In genomic region chr1:213244664-213245091, GRCh38 we compare ENCODE assay signal across 8 cellular contexts.
DNase-seq lines count a peak whose midpoint lies in the region; ATAC-seq and TF ChIP-seq lines count a peak whose summit lies in the region.

No MANE protein-coding gene starts in this region.

- H3K4me3 ChIP-seq in HFF-Myc (replicated peaks; ENCODE audit: low read depth, low read length) (no peak overlapping the region), right atrium auricular region (no peak overlapping the region), spleen (no peak overlapping the region)

- WGBS in spleen, 5 donors: 46 to 69% (median 55%) methylated on average over 3 of the region's 3 CpGs

- H3K9me3 ChIP-seq in right atrium auricular region: no peaks in the 10 kb centered on the region
- H3K9me3 ChIP-seq in spleen: no peaks in the 10 kb centered on the region

- intact Hi-C loops in spleen (cut with DNase I; ENCODE audit: low total_unique reads): no loop called here

- no peak for TF ChIP-seq POLR2A in spleen (IDR thresholded peaks at IDR 0.05)

- H3K27me3 ChIP-seq in right atrium auricular region (no peaks in the 10 kb centered on the region), spleen (replicated peaks in 1 of 7) (no peaks in the 10 kb centered on the region)

- peak in 2 of 3 donors; percentile 1 to 27 for DNase-seq in stimulated activated CD4-positive, alpha-beta T cell treated with anti-CD3 and anti-CD28 coated beads, Interleukin-12 subunit alpha, Interleukin-12 subunit beta, amount 100 ng/mL, for 48 hours (ENCODE audit: low read depth in 2 of 3, low spot score in 1 of 3)
- no peak for DNase-seq in stimulated activated CD4-positive, alpha-beta T cell treated with anti-CD3 and anti-CD28 coated beads, Interleukin-4, amount 100 ng/mL, for 1 hour
- DNase-seq in HFF-Myc (ENCODE audit: extremely low read depth, low read depth) (peak; percentile 29), NCI-H2081 (lab: John Stamatoyannopoulos, UW) (peak; percentile 62 to 84), right atrium auricular region (ENCODE audit: low spot score) (no peak), spleen (no peak)

- peaks cover 9% of the 10 kb centered on the region for H3K36me3 ChIP-seq in right atrium auricular region
- H3K36me3 ChIP-seq in spleen: peaks cover 0 to 34% (median 10%) of the 10 kb centered on the region in 6 donors

- no peak for ATAC-seq in HG03460 (IDR thresholded peaks at IDR 0.05; ENCODE audit: unreplicated experiment)

- no peak overlapping the region for H3K27ac ChIP-seq in VCaP
- H3K27ac ChIP-seq in right atrium auricular region: no peak overlapping the region
- no peak overlapping the region for H3K27ac ChIP-seq in spleen

- H3K4me1 ChIP-seq in right atrium auricular region: no peaks in the 10 kb centered on the region
- H3K4me1 ChIP-seq in spleen: peaks cover 0 to 8% (median 2%) of the 10 kb centered on the region in 6 donors

- TF ChIP-seq CTCF in HFF-Myc (IDR thresholded peaks at IDR 0.05; ENCODE audit: low read depth, low read length, missing control alignments) (peak; percentile 66), VCaP (conservative IDR thresholded peaks at IDR 0.05) (peak; percentile 83), right atrium auricular region (IDR thresholded peaks at IDR 0.05) (peak; percentile 80 to 87), spleen (IDR thresholded peaks at IDR 0.05 in 8 of 11, conservative IDR thresholded peaks at IDR 0.05 in 3 of 11) (peak; percentile 22 to 80 (median 66))

Comparison
In these comparisons a context has a peak if more than half of its experiments do, and no peak if none do; other contexts are left out.
1. DNase-seq: peak in stimulated activated CD4-positive, alpha-beta T cell treated with anti-CD3 and anti-CD28 coated beads, Interleukin-12 subunit alpha, Interleukin-12 subunit beta, amount 100 ng/mL, for 48 hours (2 of 3), HFF-Myc (single experiment) and NCI-H2081 (2 of 2); none in stimulated activated CD4-positive, alpha-beta T cell treated with anti-CD3 and anti-CD28 coated beads, Interleukin-4, amount 100 ng/mL, for 1 hour (single experiment), right atrium auricular region (single experiment) and spleen (single experiment).
2. Peak in every context shown above with its lines, with median percentiles within 50 percentile points of each other: CTCF ChIP-seq.